Comparison of ENCODE assay signal across 1 cellular context in the genomic region with DNA sequence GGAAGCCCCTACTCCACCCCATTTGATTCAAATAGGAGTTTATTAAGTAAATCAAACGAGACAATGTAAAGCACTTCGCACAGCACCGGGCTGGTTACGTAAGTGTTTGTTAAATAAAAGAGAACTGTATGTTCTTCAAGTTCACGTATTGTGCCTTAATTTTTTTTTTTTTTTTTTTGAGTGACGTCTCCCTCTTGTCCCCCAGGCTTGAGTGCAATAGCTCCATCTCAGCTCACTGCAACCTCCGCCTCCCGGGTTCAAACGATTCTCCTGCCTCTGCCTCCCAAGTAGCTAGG.
TF ChIP-seq lines count a peak whose summit lies in the region.

No MANE protein-coding gene starts in this region.

TF ChIP-seq in H1, 55 proteins besides CTCF, POLR2A, EP300 and RAD21:
- no peak for TF ChIP-seq NANOG (IDR thresholded peaks at IDR 0.05; ENCODE audit: insufficient read depth, low read depth, low read length, poor library complexity, severe bottlenecking)
